Comparison of ENCODE assay signal across 15 cellular contexts in genomic region chr5:173493846-173494245, GRCh38.
DNase-seq lines count a peak whose midpoint lies in the region.
"Had no signal": no experiment of that assay in that cellular context is flagged by ENCODE, and none has a peak within 500 bp of the region (broad histone marks: within the 10 kb centered on the region; RNA-seq: fewer than 3 reads in every experiment).

No MANE protein-coding gene starts in this region.

- H3K14ac ChIP-seq in mesenchymal stem cell (ENCODE audit: low read length in 2 of 2) = no peak overlapping the region

- H2AK5ac ChIP-seq in mesenchymal stem cell (ENCODE audit: low read length, severe bottlenecking) = no peak overlapping the region

- no peak overlapping the region for H2AFZ ChIP-seq in mesenchymal stem cell (ENCODE audit: low read depth, low read length)
- H2AFZ ChIP-seq: GM23338 had no signal

- H3K18ac ChIP-seq in mesenchymal stem cell (ENCODE audit: low read depth in 1 of 2, low read length in 2 of 2) = no peak overlapping the region

- no peak overlapping the region for H3K9ac ChIP-seq in mesenchymal stem cell (ENCODE audit: low read length)

- H3K9me3 ChIP-seq in mesenchymal stem cell (ENCODE audit: control insufficient read depth, low read length) = no peaks in the 10 kb centered on the region
- H3K9me3 ChIP-seq: BE2C had no signal

- H3K4ac ChIP-seq in mesenchymal stem cell (ENCODE audit: low read depth in 1 of 2, low read length in 2 of 2) = no peak overlapping the region

- no peaks in the 10 kb centered on the region for H3K36me3 ChIP-seq in mesenchymal stem cell (ENCODE audit: control insufficient read depth in 1 of 2, insufficient read depth in 2 of 2, low read depth in 1 of 2, low read length in 2 of 2)
- H3K36me3 ChIP-seq: BE2C had no signal

- peak overlapping the region; percentile 23 to 65 for H2BK12ac ChIP-seq in mesenchymal stem cell (ENCODE audit: low read length in 2 of 2)

- H3K23ac ChIP-seq in mesenchymal stem cell (ENCODE audit: low read length in 2 of 2) = no peak overlapping the region

- no peaks in the 10 kb centered on the region for H3K79me1 ChIP-seq in mesenchymal stem cell (replicated peaks; ENCODE audit: low read length, poor library complexity, severe bottlenecking)

- H3K4me1 ChIP-seq in mesenchymal stem cell (ENCODE audit: control insufficient read depth, insufficient read depth, low read depth, low read length) = peaks cover 9% of the 10 kb centered on the region
- H3K4me1 ChIP-seq: BE2C had no signal

- DNase-seq in SK-MEL-5 (ENCODE audit: low read depth, low spot score) (peak; percentile 8), ecto neural progenitor cell (ENCODE audit: low spot score) (peak; percentile 11), mesenchymal stem cell (no peak), anterior cingulate cortex (lab: John Stamatoyannopoulos, UW) (no peak), activated gamma-delta T cell (lab: John Stamatoyannopoulos, UW) (no peak)
- no peak for DNase-seq in central memory CD4-positive, alpha-beta T cell
- DNase-seq: ACHN; BE2C; C1 segment of cervical spinal cord; CD4-positive, CD25-positive, alpha-beta regulatory T cell; CD8-positive, alpha-beta memory T cell; COR-L47; DMS 273 treated with DMSO at 0.1 percent for 48 hours; DMS53 had no signal

- H2BK15ac ChIP-seq in mesenchymal stem cell (ENCODE audit: low read depth, poor library complexity, severe bottlenecking) = peak overlapping the region; percentile 32

- in situ Hi-C loops in SK-MEL-5 (cut with HindIII; ENCODE audit: low pct_unique_long_range_greater_than_20kb, low sequenced_read_pairs) = no loop called here

- H3K27ac ChIP-seq in mesenchymal stem cell (ENCODE audit: low read length, poor library complexity, severe bottlenecking) = no peak overlapping the region

- WGBS in mesenchymal stem cell = 96% methylated on average over 4 of the region's 6 CpGs

- no peaks in the 10 kb centered on the region for H3K27me3 ChIP-seq in mesenchymal stem cell (ENCODE audit: control insufficient read depth in 1 of 2, insufficient read depth in 1 of 2, low read length in 2 of 2)

- H3K4me3 ChIP-seq in mesenchymal stem cell (ENCODE audit: insufficient read depth in 1 of 2, low read depth in 1 of 2, low read length in 2 of 2) = no peak overlapping the region
- H3K4me3 ChIP-seq: GM23338 had no signal

- no peak overlapping the region for H2BK5ac ChIP-seq in mesenchymal stem cell (ENCODE audit: low read depth, low read length, poor library complexity, severe bottlenecking)

- H4K91ac ChIP-seq in mesenchymal stem cell (ENCODE audit: low read length) = no peak overlapping the region

- no peak overlapping the region for H4K8ac ChIP-seq in mesenchymal stem cell (ENCODE audit: low read length)

- H2BK120ac ChIP-seq in mesenchymal stem cell (ENCODE audit: low read depth, low read length) = no peak overlapping the region

- H3K4me2 ChIP-seq in mesenchymal stem cell (ENCODE audit: low read length, poor library complexity, severe bottlenecking) = no peak overlapping the region
- H3K4me2 ChIP-seq: GM23338 had no signal

Comparison
In these comparisons a context has a peak if more than half of its experiments do, and no peak if none do; other contexts are left out.
1. DNase-seq: peak in SK-MEL-5 (single experiment) and ecto neural progenitor cell (single experiment); none in mesenchymal stem cell (single experiment), anterior cingulate cortex (0 of 58), central memory CD4-positive, alpha-beta T cell (single experiment) and activated gamma-delta T cell (single experiment).